In genomic region chr13:45369116-45369515, GRCh38 we compare ENCODE assay signal across 19 cellular contexts. TPM values are rescaled to one million over a fixed set of nuclear protein-coding genes. Genes with fewer than 3 reads are reported as not detected.
DNase-seq lines count a peak whose midpoint lies in the region; ATAC-seq, FAIRE-seq and TF ChIP-seq lines count a peak whose summit lies in the region.
"Had no signal": no experiment of that assay in that cellular context is flagged by ENCODE, and none has a peak within 500 bp of the region (broad histone marks: within the 10 kb centered on the region; RNA-seq: fewer than 3 reads in every experiment).

No MANE protein-coding gene starts in this region.

- ATAC-seq in stimulated activated naive CD8-positive, alpha-beta T cell treated with anti-CD3 and anti-CD28 coated beads, Interleukin-15, amount 100 ng/mL, for 72 hours: no peak
- ATAC-seq in activated CD8-positive, alpha-beta T cell treated with anti-CD3 and anti-CD28 coated beads, Interleukin-2, amount 10 ng/mL, durations not matched to agents 7 days and 5 days: no peak
- no peak for ATAC-seq in GM18519 (IDR thresholded peaks at IDR 0.05; ENCODE audit: low FRiP score, unreplicated experiment)
- ATAC-seq: activated T-cell treated with anti-CD3 and anti-CD28 coated beads, Interleukin-2, amount 50 U/mL, for 4 hours; GM12878; HepG2; left lobe of liver had no signal

- intact Hi-C loops in A673 (cut with micrococcal nuclease; ENCODE audit: unreplicated experiment): no loop called here

- H3K9me3 ChIP-seq in keratinocyte (ENCODE audit: control insufficient read depth, low read depth, low read length) (no peaks in the 10 kb centered on the region), A673 (ENCODE audit: low read depth, low read length, poor library complexity, severe bottlenecking) (no peaks in the 10 kb centered on the region)
- H3K9me3 ChIP-seq: MG63, suprapubic skin had no signal

- H3K27ac Mint-ChIP-seq in stimulated activated naive CD8-positive, alpha-beta T cell treated with anti-CD3 and anti-CD28 coated beads, Interleukin-15, Interleukin-2, amounts not matched to agents 100 ng/mL and 50 ng/mL, for 24 hours: peak overlapping the region; percentile 36
- H3K27ac Mint-ChIP-seq in stimulated activated naive CD8-positive, alpha-beta T cell treated with anti-CD3 and anti-CD28 coated beads, Interleukin-15, amount 100 ng/mL, for 72 hours: no peak overlapping the region
- peak overlapping the region; percentile 37 for H3K27ac Mint-ChIP-seq in activated CD8-positive, alpha-beta T cell treated with anti-CD3 and anti-CD28 coated beads, Interleukin-2, amount 10 ng/mL, durations not matched to agents 7 days and 5 days

- CTCF ChIA-PET in activated CD8-positive, alpha-beta T cell treated with anti-CD3 and anti-CD28 coated beads, Interleukin-2, amount 10 ng/mL, durations not matched to agents 7 days and 5 days (lab: Charles Lee): interaction anchor here (1.3 to 8.3 kb wide), 5 partner anchors 12 to 30 kb away, joined by 7 to 144 read pairs (median 17); partner anchors contain the start of gene TPT1
- CTCF ChIA-PET in A673 (lab: Charles Lee): interaction anchor here (0.6 to 1.0 kb wide), 2 partner anchors 19 to 271 kb away, joined by 3 to 4 read pairs; no protein-coding TSS in a partner anchor

- peak overlapping the region; percentile 84 for H3K27ac ChIP-seq in keratinocyte (ENCODE audit: control insufficient read depth, insufficient read depth, low read length)
- no peak overlapping the region for H3K27ac ChIP-seq in A673 (ENCODE audit: low read depth, low read length, poor library complexity, severe bottlenecking)
- H3K27ac ChIP-seq: parathyroid adenoma had no signal

- dilution Hi-C loops in keratinocyte (cut with MboI; ENCODE audit: extremely low pct_ligation_motif_present, low sequenced_read_pairs): no loop called here

- H3K4me1 ChIP-seq in keratinocyte (ENCODE audit: control insufficient read depth, extremely low read depth, insufficient read depth, low read length): peaks cover 31% of the 10 kb centered on the region
- peaks cover 7% of the 10 kb centered on the region for H3K4me1 ChIP-seq in A673 (ENCODE audit: insufficient read depth, low read length, poor library complexity, severe bottlenecking)
- H3K4me1 ChIP-seq: parathyroid adenoma had no signal

- H3K4me1 Mint-ChIP-seq in stimulated activated naive CD8-positive, alpha-beta T cell treated with anti-CD3 and anti-CD28 coated beads, Interleukin-15, Interleukin-2, amounts not matched to agents 100 ng/mL and 50 ng/mL, for 24 hours (ENCODE audit: low read depth): peaks cover 46% of the 10 kb centered on the region
- peaks cover 48% of the 10 kb centered on the region for H3K4me1 Mint-ChIP-seq in stimulated activated naive CD8-positive, alpha-beta T cell treated with anti-CD3 and anti-CD28 coated beads, Interleukin-15, amount 100 ng/mL, for 72 hours
- H3K4me1 Mint-ChIP-seq in activated CD8-positive, alpha-beta T cell treated with anti-CD3 and anti-CD28 coated beads, Interleukin-2, amount 10 ng/mL, durations not matched to agents 7 days and 5 days (ENCODE audit: low read depth): peaks cover 53% of the 10 kb centered on the region

- POLR2A ChIA-PET in activated CD8-positive, alpha-beta T cell treated with anti-CD3 and anti-CD28 coated beads, Interleukin-2, amount 10 ng/mL, durations not matched to agents 7 days and 5 days (lab: Charles Lee): interaction anchor here (1.2 to 3.7 kb wide), 2 partner anchors 28 to 95 kb away, joined by 3 to 19 read pairs; partner anchors contain the start of genes COG3 and TPT1
- POLR2A ChIA-PET in A673 (lab: Charles Lee; ENCODE audit: low non-redundant PET): no interaction called here

- H3K36me3 ChIP-seq in keratinocyte (ENCODE audit: control insufficient read depth in 2 of 2, extremely low read depth in 1 of 2, insufficient read depth in 2 of 2, low read length in 2 of 2) (peaks cover 2 to 4% of the 10 kb centered on the region in 2 experiments), A673 (ENCODE audit: insufficient read depth, low read length, poor library complexity, severe bottlenecking) (no peaks in the 10 kb centered on the region)
- H3K36me3 ChIP-seq: MG63 had no signal

- no peaks in the 10 kb centered on the region for H4K20me1 ChIP-seq in keratinocyte (ENCODE audit: control insufficient read depth, extremely low read depth, insufficient read depth, low read length)

- no peak overlapping the region for H3K4me3 Mint-ChIP-seq in stimulated activated naive CD8-positive, alpha-beta T cell treated with anti-CD3 and anti-CD28 coated beads, Interleukin-15, Interleukin-2, amounts not matched to agents 100 ng/mL and 50 ng/mL, for 24 hours
- H3K4me3 Mint-ChIP-seq in stimulated activated naive CD8-positive, alpha-beta T cell treated with anti-CD3 and anti-CD28 coated beads, Interleukin-15, amount 100 ng/mL, for 72 hours: no peak overlapping the region
- H3K4me3 Mint-ChIP-seq in activated CD8-positive, alpha-beta T cell treated with anti-CD3 and anti-CD28 coated beads, Interleukin-2, amount 10 ng/mL, durations not matched to agents 7 days and 5 days: no peak overlapping the region
- H3K4me3 Mint-ChIP-seq: activated T-cell treated with anti-CD3 and anti-CD28 coated beads, Interleukin-2, amount 50 U/mL, for 4 hours had no signal

- H3K27me3 Mint-ChIP-seq in stimulated activated naive CD8-positive, alpha-beta T cell treated with anti-CD3 and anti-CD28 coated beads, Interleukin-15, Interleukin-2, amounts not matched to agents 100 ng/mL and 50 ng/mL, for 24 hours: no peaks in the 10 kb centered on the region
- no peaks in the 10 kb centered on the region for H3K27me3 Mint-ChIP-seq in stimulated activated naive CD8-positive, alpha-beta T cell treated with anti-CD3 and anti-CD28 coated beads, Interleukin-15, amount 100 ng/mL, for 72 hours
- no peaks in the 10 kb centered on the region for H3K27me3 Mint-ChIP-seq in activated CD8-positive, alpha-beta T cell treated with anti-CD3 and anti-CD28 coated beads, Interleukin-2, amount 10 ng/mL, durations not matched to agents 7 days and 5 days (ENCODE audit: low read depth)

- no peaks in the 10 kb centered on the region for H3K9me1 ChIP-seq in keratinocyte (ENCODE audit: control insufficient read depth, extremely low read depth, insufficient read depth, low read length)

- BruUV-seq in A673 (replicated peaks; lab: Mats Ljungman, UMichigan): no TSS peak

- H3K27me3 ChIP-seq in keratinocyte (ENCODE audit: control insufficient read depth, extremely low read depth, insufficient read depth, low read length) (no peaks in the 10 kb centered on the region), A673 (replicated peaks; ENCODE audit: insufficient read depth, low read depth, low read length, poor library complexity) (no peaks in the 10 kb centered on the region)
- H3K27me3 ChIP-seq: MG63, suprapubic skin had no signal

- H3K36me3 Mint-ChIP-seq in stimulated activated naive CD8-positive, alpha-beta T cell treated with anti-CD3 and anti-CD28 coated beads, Interleukin-15, Interleukin-2, amounts not matched to agents 100 ng/mL and 50 ng/mL, for 24 hours (ENCODE audit: low read depth): peaks cover 26% of the 10 kb centered on the region
- peaks cover 25% of the 10 kb centered on the region for H3K36me3 Mint-ChIP-seq in activated CD8-positive, alpha-beta T cell treated with anti-CD3 and anti-CD28 coated beads, Interleukin-2, amount 10 ng/mL, durations not matched to agents 7 days and 5 days (ENCODE audit: low read depth)

- no peak for TF ChIP-seq CTCF in keratinocyte (optimal IDR thresholded peaks at IDR 0.05 in 1 of 3, IDR thresholded peaks at IDR 0.05 in 1 of 3, conservative IDR thresholded peaks at IDR 0.05 in 1 of 3; ENCODE audit: extremely low read depth in 1 of 3, insufficient read depth in 2 of 3, low read length in 3 of 3)
- no peak for TF ChIP-seq CTCF in A673 (conservative IDR thresholded peaks at IDR 0.05; ENCODE audit: low read depth, low read length)

- no peak overlapping the region for H2AFZ ChIP-seq in keratinocyte (ENCODE audit: control insufficient read depth, low read length)
- H2AFZ ChIP-seq: parathyroid adenoma had no signal

- H3K79me2 ChIP-seq in keratinocyte (ENCODE audit: control insufficient read depth, insufficient read depth, low read length): no peaks in the 10 kb centered on the region
- H3K79me2 ChIP-seq: parathyroid adenoma had no signal

- DNase-seq in stimulated activated naive CD8-positive, alpha-beta T cell treated with anti-CD3 and anti-CD28 coated beads, Interleukin-15, amount 100 ng/mL, for 72 hours: no peak
- DNase-seq in activated CD8-positive, alpha-beta T cell treated with anti-CD3 and anti-CD28 coated beads, Interleukin-2, amount 10 ng/mL, durations not matched to agents 7 days and 5 days: no peak
- DNase-seq in keratinocyte (ENCODE audit: low read depth, low spot score): no peak
- no peak for DNase-seq in NCI-H1105 (lab: John Stamatoyannopoulos, UW)
- DNase-seq in A673 (ENCODE audit: low spot score): no peak
- DNase-seq in hippocampal formation (lab: John Stamatoyannopoulos, UW): no peak
- DNase-seq: activated CD4-positive, CD25-positive, alpha-beta regulatory T cell treated with anti-CD3 and anti-CD28 coated beads, Interleukin-2, amount 50 U/mL, for 72 hours; activated T-cell treated with anti-CD3 and anti-CD28 coated beads, Interleukin-2, amount 50 U/mL, for 4 hours; GDM1; MG63; NCI-H1694 treated with DMSO at 0.1 percent for 48 hours; NCI-H446 treated with DMSO at 0.1 percent for 48 hours had no signal

- no peak overlapping the region for H3K9ac ChIP-seq in keratinocyte (ENCODE audit: control insufficient read depth, extremely low read depth, insufficient read depth, low read length)
- H3K9ac ChIP-seq: parathyroid adenoma had no signal

- no peak overlapping the region for H3K4me2 ChIP-seq in keratinocyte (ENCODE audit: control insufficient read depth, extremely low read depth, insufficient read depth, low read depth, low read length)

- FAIRE-seq in keratinocyte (lab: Jason Lieb, UNC): peak; percentile 44
- FAIRE-seq: GM12878, HepG2 had no signal

- H3K9me3 Mint-ChIP-seq in stimulated activated naive CD8-positive, alpha-beta T cell treated with anti-CD3 and anti-CD28 coated beads, Interleukin-15, Interleukin-2, amounts not matched to agents 100 ng/mL and 50 ng/mL, for 24 hours: no peaks in the 10 kb centered on the region
- H3K9me3 Mint-ChIP-seq in stimulated activated naive CD8-positive, alpha-beta T cell treated with anti-CD3 and anti-CD28 coated beads, Interleukin-15, amount 100 ng/mL, for 72 hours: peaks cover under 1 to 1% of the 10 kb centered on the region in 2 donors
- H3K9me3 Mint-ChIP-seq in activated CD8-positive, alpha-beta T cell treated with anti-CD3 and anti-CD28 coated beads, Interleukin-2, amount 10 ng/mL, durations not matched to agents 7 days and 5 days (ENCODE audit: insufficient read depth): no peaks in the 10 kb centered on the region
- H3K9me3 Mint-ChIP-seq: activated T-cell treated with anti-CD3 and anti-CD28 coated beads, Interleukin-2, amount 50 U/mL, for 4 hours had no signal

- H3K4me3 ChIP-seq in keratinocyte (ENCODE audit: control insufficient read depth in 2 of 3, extremely low read depth in 1 of 3, insufficient read depth in 2 of 3, low read depth in 1 of 3, low read length in 3 of 3): no peak overlapping the region
- no peak overlapping the region for H3K4me3 ChIP-seq in A673 (ENCODE audit: low read depth, low read length, poor library complexity, severe bottlenecking)
- H3K4me3 ChIP-seq: GM12878, MG63, suprapubic skin had no signal

RNA-seq across cellular contexts. Expression of gene TPT1, which starts 28.1 kb away (rescaled TPM):
- total RNA-seq in activated CD8-positive, alpha-beta T cell treated with anti-CD3 and anti-CD28 coated beads, Interleukin-2, amount 10 ng/mL, durations not matched to agents 7 days and 5 days: 1,000 to 10,000 TPM; 3,981 to 4,076 TPM
- 3,409 to 8,174 TPM (median 5,358 TPM) in 3 replicates for polyA plus RNA-seq in keratinocyte
- 7,356 TPM for polyA plus RNA-seq in keratinocyte (2011; ENCODE audit: low read depth)
- polyA plus RNA-seq in keratinocyte (2011; cell fraction: cytosol; rRNA removed): 5,519 and 7,789 TPM in 2 replicates
- 862 and 1,110 TPM in 2 replicates for polyA plus RNA-seq in keratinocyte (2011; cell fraction: nucleus; rRNA removed)
- 3,680 and 8,566 TPM in 2 replicates for polyA plus RNA-seq in keratinocyte (2012; ENCODE audit: low replicate concordance)
- polyA minus RNA-seq in keratinocyte: 719 to 1,720 TPM (median 1,132 TPM) in 3 replicates
- polyA minus RNA-seq in keratinocyte (2011; cell fraction: cytosol; rRNA and poly(A)+ RNA removed): 1,849 TPM
- polyA minus RNA-seq in keratinocyte (2011; cell fraction: nucleus; rRNA and poly(A)+ RNA removed): 199 and 344 TPM in 2 replicates
- total RNA-seq in A673 (2021): 1,957 and 1,963 TPM in 2 replicates

RNA-seq across cellular contexts. Expression of gene SLC25A30, which starts 49.1 kb away (rescaled TPM):
- 10 to 100 TPM; 19.0 to 19.7 TPM for total RNA-seq in activated CD8-positive, alpha-beta T cell treated with anti-CD3 and anti-CD28 coated beads, Interleukin-2, amount 10 ng/mL, durations not matched to agents 7 days and 5 days
- polyA plus RNA-seq in keratinocyte: 21.4 to 26.8 TPM (median 24.5 TPM) in 3 replicates
- 20.1 TPM for polyA plus RNA-seq in keratinocyte (2011; ENCODE audit: low read depth)
- polyA plus RNA-seq in keratinocyte (2011; cell fraction: cytosol; rRNA removed): 18.5 and 29.4 TPM in 2 replicates
- 20.8 and 21.6 TPM in 2 replicates for polyA plus RNA-seq in keratinocyte (2011; cell fraction: nucleus; rRNA removed)
- polyA plus RNA-seq in keratinocyte (2012; ENCODE audit: low replicate concordance): 10.6 and 19.4 TPM in 2 replicates
- polyA minus RNA-seq in keratinocyte: 26.0 to 49.0 TPM (median 46.0 TPM) in 3 replicates
- 19.0 TPM for polyA minus RNA-seq in keratinocyte (2011; cell fraction: cytosol; rRNA and poly(A)+ RNA removed)
- polyA minus RNA-seq in keratinocyte (2011; cell fraction: nucleus; rRNA and poly(A)+ RNA removed): 11.8 and 33.2 TPM in 2 replicates
- 23.3 and 26.0 TPM in 2 replicates for total RNA-seq in A673 (2021)

Comparison
In these comparisons a context has a peak if more than half of its experiments do, and no peak if none do; other contexts are left out.
1. H3K27ac Mint-ChIP-seq: peak in stimulated activated naive CD8-positive, alpha-beta T cell treated with anti-CD3 and anti-CD28 coated beads, Interleukin-15, Interleukin-2, amounts not matched to agents 100 ng/mL and 50 ng/mL, for 24 hours (single experiment) and activated CD8-positive, alpha-beta T cell treated with anti-CD3 and anti-CD28 coated beads, Interleukin-2, amount 10 ng/mL, durations not matched to agents 7 days and 5 days (single experiment); none in stimulated activated naive CD8-positive, alpha-beta T cell treated with anti-CD3 and anti-CD28 coated beads, Interleukin-15, amount 100 ng/mL, for 72 hours (0 of 2).